Comparison of ENCODE assay signal across 8 cellular contexts in the genomic region with DNA sequence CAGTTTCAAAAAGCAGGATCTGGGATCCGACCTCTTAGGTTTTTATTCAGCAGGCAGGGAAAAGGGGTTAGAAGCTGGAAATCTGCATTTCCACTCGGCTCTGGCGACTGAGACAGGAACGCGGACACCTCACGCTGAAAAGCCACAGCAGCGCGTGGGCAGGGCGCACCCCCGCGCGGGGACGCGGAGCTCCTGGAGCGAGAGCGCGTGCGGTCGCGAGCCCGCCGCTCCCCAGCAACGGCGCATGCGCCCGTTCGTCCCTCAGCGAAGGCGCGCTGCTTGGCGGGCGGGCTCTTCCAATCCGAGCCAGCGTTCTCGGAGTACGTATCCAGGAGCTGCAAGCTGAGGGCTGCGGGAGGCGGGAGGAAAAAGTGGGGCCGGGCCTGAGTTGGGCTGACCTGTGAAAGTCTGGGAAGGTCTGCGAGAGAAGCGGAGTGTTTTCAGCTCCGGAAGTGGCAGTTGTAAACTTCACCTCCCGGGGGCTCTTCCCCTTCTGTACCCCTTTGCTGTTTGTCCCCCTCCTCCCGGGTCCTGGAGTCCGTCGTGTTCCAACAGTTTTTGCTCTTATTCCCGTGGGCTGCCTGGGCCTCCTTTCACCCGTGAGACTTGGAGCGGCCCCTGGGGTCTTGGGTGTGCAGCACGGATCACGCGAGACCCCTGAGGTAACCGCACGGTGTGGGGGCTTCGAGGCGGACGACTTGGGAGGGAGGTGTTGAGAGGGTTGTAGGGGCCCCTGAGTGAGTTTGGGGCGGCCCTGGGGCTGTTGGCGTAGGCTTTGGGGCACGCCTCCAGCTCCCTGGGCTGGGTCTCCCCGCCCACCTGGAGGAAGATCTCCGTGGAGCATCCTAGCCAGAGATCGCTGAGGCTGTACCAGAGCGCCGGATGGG. TPM values are rescaled to one million over a fixed set of nuclear protein-coding genes. Genes with fewer than 3 reads are reported as not detected.
A peak's percentile ranks its signal among the peaks of the same experiment; 100 is the strongest.
DNase-seq lines count a peak whose midpoint lies in the region; ATAC-seq and FAIRE-seq lines count a peak whose summit lies in the region.

A gene (plus strand): TSS at position 403 of the 887 bp plus-strand sequence. CDS start 11,046 bp downstream, outside the sequence.

- FAIRE-seq in GM19239 (lab: Jason Lieb, UNC), result peak; percentile 86

- H3K4me3 ChIP-seq in BLaER1, result peak within 1 kb of the TSS; percentile 77

- ATAC-seq in HG03442 (IDR thresholded peaks at IDR 0.05; ENCODE audit: unreplicated experiment) (peak; percentile 76), left colon (peak; percentile 92)
- ATAC-seq in activated CD4-positive, alpha-beta T cell treated with anti-CD3 and anti-CD28 coated beads for 36 hours, result peak; percentile 91

- peak within 1 kb of the TSS; percentile 80 for H3K27ac Mint-ChIP-seq in activated CD4-positive, alpha-beta T cell treated with anti-CD3 and anti-CD28 coated beads for 36 hours

- peak within 1 kb of the TSS; percentile 84 for H3K9ac ChIP-seq in BLaER1

- no peaks in the 10 kb centered on the region for H3K36me3 Mint-ChIP-seq in activated CD4-positive, alpha-beta T cell treated with anti-CD3 and anti-CD28 coated beads for 36 hours (ENCODE audit: low read depth)

- H3K27me3 ChIP-seq in BLaER1, result no peaks in the 10 kb centered on the region

- H3K27ac ChIP-seq in BLaER1, result peak within 1 kb of the TSS; percentile 84
- H3K27ac ChIP-seq in cingulate gyrus (ENCODE audit: low read depth, low read length), result peak within 1 kb of the TSS; percentile 89

- H3K27me3 Mint-ChIP-seq in activated CD4-positive, alpha-beta T cell treated with anti-CD3 and anti-CD28 coated beads for 36 hours, result no peaks in the 10 kb centered on the region

- peaks cover 19% of the 10 kb centered on the region for H3K4me1 ChIP-seq in BLaER1

- no peaks in the 10 kb centered on the region for H3K36me3 ChIP-seq in BLaER1

- CTCF ChIA-PET in activated CD4-positive, alpha-beta T cell treated with anti-CD3 and anti-CD28 coated beads for 36 hours (lab: Charles Lee), result interaction anchor here (0.6 to 2.4 kb wide), 16 partner anchors 15 to 340 kb away, joined by 3 to 13 read pairs (median 4); a partner anchor contains a TSS

- H4K20me1 ChIP-seq in BLaER1, result no peaks in the 10 kb centered on the region

- no peaks in the 10 kb centered on the region for H3K9me3 Mint-ChIP-seq in activated CD4-positive, alpha-beta T cell treated with anti-CD3 and anti-CD28 coated beads for 36 hours (ENCODE audit: low read depth)

- POLR2A ChIA-PET in activated CD4-positive, alpha-beta T cell treated with anti-CD3 and anti-CD28 coated beads for 36 hours (lab: Charles Lee), result interaction anchor here (0.5 to 2.2 kb wide), 5 partner anchors 42 to 329 kb away, joined by 3 to 15 read pairs (median 4); a partner anchor contains a TSS

- H3K9me3 ChIP-seq in BLaER1, result no peaks in the 10 kb centered on the region

- intact Hi-C loops in activated CD4-positive, alpha-beta T cell treated with anti-CD3 and anti-CD28 coated beads for 36 hours (cut with DNase I, micrococcal nuclease), result loop anchor here (1.0 to 10.0 kb wide), 8 partner anchors 42 to 1228 kb away; a partner anchor contains a TSS
- intact Hi-C loops in left colon (cut with DNase I, micrococcal nuclease), result loop anchor here in 1 of 2 donors (10.0 kb wide), 1 partner anchor 48 kb away; no protein-coding TSS in a partner anchor

- peak within 1 kb of the TSS; percentile 93 for H3K4me2 ChIP-seq in BLaER1

- DNase-seq in GM19239 (ENCODE audit: insufficient read length, low spot score) (peak; percentile 88), NCI-H510A treated with DMSO at 0.1 percent for 48 hours (lab: John Stamatoyannopoulos, UW) (peak; percentile 86), left colon (peak; percentile 92 to 95)
- DNase-seq in activated CD4-positive, alpha-beta T cell treated with anti-CD3 and anti-CD28 coated beads for 36 hours, result peak; percentile 93
- peak; percentile 74 to 80 for DNase-seq in stimulated activated CD4-positive, alpha-beta T cell treated with anti-CD3 and anti-CD28 coated beads, Interleukin-1b, Interleukin-23, amount 100 ng/mL, for 4 hours (ENCODE audit: low read depth in 2 of 2)

- peak within 1 kb of the TSS; percentile 79 for H3K4me3 Mint-ChIP-seq in activated CD4-positive, alpha-beta T cell treated with anti-CD3 and anti-CD28 coated beads for 36 hours

- peaks cover 9% of the 10 kb centered on the region for H3K4me1 Mint-ChIP-seq in activated CD4-positive, alpha-beta T cell treated with anti-CD3 and anti-CD28 coated beads for 36 hours

RNA-seq across cellular contexts. Expression of the gene that starts here (rescaled TPM):
- 1 to 10 TPM; 2.8 to 2.9 TPM for total RNA-seq in activated CD4-positive, alpha-beta T cell treated with anti-CD3 and anti-CD28 coated beads for 36 hours
- total RNA-seq in left colon, result 1 to 10 TPM; 3.2 to 3.5 TPM

Comparison
In these comparisons a context has a peak if more than half of its experiments do, and no peak if none do; other contexts are left out.
1. Peak in every context shown above with its lines: DNase-seq, ATAC-seq, H3K4me3 ChIP-seq and H3K27ac ChIP-seq.